In genomic region chr5:111472579-111472978, GRCh38 we compare ENCODE assay signal across 8 cellular contexts. TPM values are rescaled to one million over a fixed set of nuclear protein-coding genes. Genes with fewer than 3 reads are reported as not detected.
DNase-seq lines count a peak whose midpoint lies in the region; ATAC-seq and TF ChIP-seq lines count a peak whose summit lies in the region.

No MANE protein-coding gene starts in this region.

- H3K79me2 ChIP-seq in SK-N-SH (ENCODE audit: insufficient read depth): no peaks in the 10 kb centered on the region

- no peaks in the 10 kb centered on the region for H3K27me3 ChIP-seq in SK-N-SH (ENCODE audit: insufficient read depth)

- no peak overlapping the region for H3K4me3 Mint-ChIP-seq in activated T-cell treated with anti-CD3 and anti-CD28 coated beads, Interleukin-2, amount 50 U/mL, for 72 hours

- POLR2A ChIA-PET in SK-N-SH (lab: Yijun Ruan, JAX): interaction anchor here (0.6 to 1.6 kb wide), 4 partner anchors 11 to 248 kb away, joined by 3 to 7 read pairs (median 4); partner anchors contain the start of gene CAMK4

- no peaks in the 10 kb centered on the region for H3K27me3 Mint-ChIP-seq in activated T-cell treated with anti-CD3 and anti-CD28 coated beads, Interleukin-2, amount 50 U/mL, for 72 hours (ENCODE audit: low read depth)

- 57% methylated on average over 3 of the region's 3 CpGs for WGBS in SK-N-SH (ENCODE audit: low lambda C conversion rate)

- no peaks in the 10 kb centered on the region for H3K36me3 ChIP-seq in SK-N-SH (replicated peaks in 1 of 2; ENCODE audit: control insufficient read depth in 1 of 2, insufficient read depth in 2 of 2, low read length in 1 of 2)

- no peaks in the 10 kb centered on the region for H3K9me3 ChIP-seq in SK-N-SH

- no peak overlapping the region for H3K9ac ChIP-seq in SK-N-SH

- H4K20me1 ChIP-seq in SK-N-SH (ENCODE audit: insufficient read depth): no peaks in the 10 kb centered on the region

- H3K9me2 ChIP-seq in SK-N-SH: no peaks in the 10 kb centered on the region

- no peak overlapping the region for H3K4me3 ChIP-seq in SK-N-SH (ENCODE audit: low read depth in 2 of 2, low read length in 1 of 2)

- no peak for DNase-seq in activated T-cell treated with anti-CD3 and anti-CD28 coated beads, Interleukin-2, amount 50 U/mL, for 72 hours
- no peak for DNase-seq in activated T-cell treated with anti-CD3 and anti-CD28 coated beads for 4 hours
- DNase-seq in SK-N-SH: peak; percentile 37
- DNase-seq in sciatic nerve (ENCODE audit: low spot score): no peak
- DNase-seq in iPS-NIHi11 (ENCODE audit: low spot score): no peak
- DNase-seq in NCI-H187 treated with DMSO at 0.1 percent for 48 hours (lab: John Stamatoyannopoulos, UW): no peak

- peaks cover 0 to 21% of the 10 kb centered on the region in 2 experiments; a peak in 2 of 4 replicates for H3K4me1 ChIP-seq in SK-N-SH (ENCODE audit: control insufficient read depth in 1 of 2, insufficient read depth in 2 of 2, low read depth in 1 of 2, low read length in 1 of 2)

- CTCF ChIA-PET in SK-N-SH (lab: Yijun Ruan, JAX): interaction anchor here (0.7 to 4.0 kb wide), 5 partner anchors 11 to 315 kb away, joined by 3 to 19 read pairs (median 3); no protein-coding TSS in a partner anchor

- peak overlapping the region in 1 of 2 experiments; percentile 91; a peak in 2 of 4 replicates for H3K27ac ChIP-seq in SK-N-SH (ENCODE audit: low read depth in 2 of 2, low read length in 1 of 2)

- peak; percentile 29; the same call in 1 of the 2 replicates for TF ChIP-seq RAD21 in SK-N-SH (IDR thresholded peaks at IDR 0.05; ENCODE audit: low read length)

- H3K27ac Mint-ChIP-seq in activated T-cell treated with anti-CD3 and anti-CD28 coated beads, Interleukin-2, amount 50 U/mL, for 72 hours: peak overlapping the region; percentile 34

- TF ChIP-seq EP300 in SK-N-SH (IDR thresholded peaks at IDR 0.05; ENCODE audit: borderline replicate concordance in 1 of 2, low read depth in 1 of 2, low read length in 1 of 2): peak in 1 of 2 experiments; percentile 75; a peak in 2 of 4 replicates

- intact Hi-C loops in sciatic nerve (cut with DNase I): no loop called here

- no peak overlapping the region for H2AFZ ChIP-seq in SK-N-SH (ENCODE audit: low read depth)

- no peak overlapping the region for H3K4me2 ChIP-seq in SK-N-SH

- no peak for TF ChIP-seq CTCF in SK-N-SH (IDR thresholded peaks at IDR 0.05)

- peaks cover 0 to 4% of the 10 kb centered on the region in 2 donors for H3K36me3 Mint-ChIP-seq in activated T-cell treated with anti-CD3 and anti-CD28 coated beads, Interleukin-2, amount 50 U/mL, for 72 hours (ENCODE audit: insufficient read depth in 2 of 2)

- no peaks in the 10 kb centered on the region for H3K9me3 Mint-ChIP-seq in activated T-cell treated with anti-CD3 and anti-CD28 coated beads, Interleukin-2, amount 50 U/mL, for 72 hours

- no peaks in the 10 kb centered on the region for H3K4me1 Mint-ChIP-seq in activated T-cell treated with anti-CD3 and anti-CD28 coated beads, Interleukin-2, amount 50 U/mL, for 72 hours (ENCODE audit: low read depth)

- ATAC-seq in activated T-cell treated with anti-CD3 and anti-CD28 coated beads, Interleukin-2, amount 50 U/mL, for 72 hours (replicated peaks in 1 of 2): no peak
- ATAC-seq in HG02870 (IDR thresholded peaks at IDR 0.05; ENCODE audit: unreplicated experiment): peak; percentile 56
- ATAC-seq in sciatic nerve: peak; percentile 52
- no peak for ATAC-seq in HG02973 (IDR thresholded peaks at IDR 0.05; ENCODE audit: unreplicated experiment)

- no peaks in the 10 kb centered on the region for H3F3A ChIP-seq in SK-N-SH (replicated peaks; ENCODE audit: insufficient read depth)

TF ChIP-seq in SK-N-SH, 30 proteins besides CTCF, POLR2A, EP300 and RAD21:
- TF ChIP-seq TCF12 (IDR thresholded peaks at IDR 0.05) (no peak), RFX5 (IDR thresholded peaks at IDR 0.05; ENCODE audit: low read length) (no peak), FOXM1 (IDR thresholded peaks at IDR 0.05; ENCODE audit: low read depth) (no peak), ELF1 (IDR thresholded peaks at IDR 0.05) (no peak), GATA2 (CRISPR knock-in tag; IDR thresholded peaks at IDR 0.05) (peak; percentile 93), YY1 (IDR thresholded peaks at IDR 0.05; ENCODE audit: low read depth) (no peak), TEAD4 (IDR thresholded peaks at IDR 0.05; ENCODE audit: borderline replicate concordance, insufficient read depth) (no peak), MAX (IDR thresholded peaks at IDR 0.05; ENCODE audit: low read depth) (no peak), NFIC (IDR thresholded peaks at IDR 0.05; ENCODE audit: borderline replicate concordance) (no peak), EZH2phosphoT487 (IDR thresholded peaks at IDR 0.05; ENCODE audit: borderline replicate concordance, low read depth) (no peak), JUND (IDR thresholded peaks at IDR 0.05) (no peak), USF2 (IDR thresholded peaks at IDR 0.05; ENCODE audit: borderline replicate concordance, low read depth, low read length) (no peak), SMC3 (IDR thresholded peaks at IDR 0.05; ENCODE audit: low read depth, low read length) (no peak), PBX3 (IDR thresholded peaks at IDR 0.05) (no peak), ZBTB33 (IDR thresholded peaks at IDR 0.05; ENCODE audit: borderline replicate concordance, low read depth) (no peak), MXI1 (IDR thresholded peaks at IDR 0.05; ENCODE audit: low read depth, low read length) (peak; percentile 82; the same call in 1 of the 2 replicates), FOSL2 (IDR thresholded peaks at IDR 0.05; ENCODE audit: borderline replicate concordance, low read depth) (no peak), IRF3 (IDR thresholded peaks at IDR 0.05; ENCODE audit: low read depth, low read length) (no peak), RCOR1 (IDR thresholded peaks at IDR 0.05; ENCODE audit: low read length) (peak; percentile 33; the same call in 1 of the 2 replicates), FOXJ3 (CRISPR knock-in tag; IDR thresholded peaks at IDR 0.05) (no peak), TAF1 (IDR thresholded peaks at IDR 0.05; ENCODE audit: borderline replicate concordance, low read depth, low read length) (no peak), RXRA (IDR thresholded peaks at IDR 0.05; ENCODE audit: borderline replicate concordance, low read depth) (no peak), POLR2AphosphoS5 (IDR thresholded peaks at IDR 0.05; ENCODE audit: low read depth, low read length) (no peak), GABPA (IDR thresholded peaks at IDR 0.05; ENCODE audit: low read depth) (no peak)

RNA-seq across cellular contexts. Expression of gene STARD4, which starts 39.8 kb away (rescaled TPM):
- total RNA-seq in activated T-cell treated with anti-CD3 and anti-CD28 coated beads, Interleukin-2, amount 50 U/mL, for 72 hours: 10 to 100 TPM; 28.9 to 47.4 TPM
- 10.0 and 11.0 TPM in 2 replicates for polyA plus RNA-seq in SK-N-SH (2012; rRNA removed)
- polyA plus RNA-seq in SK-N-SH (2012; cell fraction: cytosol; rRNA removed): 13.2 and 16.1 TPM in 2 replicates
- polyA plus RNA-seq in SK-N-SH (2012; cell fraction: nucleus; rRNA removed): 8.9 and 18.8 TPM in 2 replicates
- total RNA-seq in sciatic nerve: 33.7 TPM

Comparison
In these comparisons a context has a peak if more than half of its experiments do, and no peak if none do; other contexts are left out.
1. ATAC-seq: peak in HG02870 (single experiment) and sciatic nerve (single experiment); none in activated T-cell treated with anti-CD3 and anti-CD28 coated beads, Interleukin-2, amount 50 U/mL, for 72 hours (0 of 2) and HG02973 (single experiment).